In genomic region chr6:130908188-130908587, GRCh38 we compare ENCODE assay signal across 19 cellular contexts.
DNase-seq lines count a peak whose midpoint lies in the region; ATAC-seq and TF ChIP-seq lines count a peak whose summit lies in the region.
"Had no signal": no experiment of that assay in that cellular context is flagged by ENCODE, and none has a peak within 500 bp of the region (broad histone marks: within the 10 kb centered on the region; RNA-seq: fewer than 3 reads in every experiment).

No MANE protein-coding gene starts in this region.

- DNase-seq in AG10803 (ENCODE audit: low read depth) (peak; percentile 24), Panc1 (ENCODE audit: low read depth, low spot score) (no peak), NCI-H748 treated with DMSO at 0.1 percent for 48 hours (lab: John Stamatoyannopoulos, UW) (no peak), vagina (ENCODE audit: extremely low spot score in 2 of 2) (no peak), NCI-H1694 treated with DMSO at 0.1 percent for 48 hours (lab: John Stamatoyannopoulos, UW) (no peak)
- DNase-seq: activated CD4-positive, CD25-positive, alpha-beta regulatory T cell; caudate nucleus; CD4-positive, alpha-beta memory T cell; GOT3; KBM-7; NCI-H1105 treated with DMSO at 0.1 percent for 48 hours; NCI-H446 treated with DMSO at 0.1 percent for 48 hours; nucleus accumbens; PC-9; stimulated activated naive CD8-positive, alpha-beta T cell treated with anti-CD3 and anti-CD28 coated beads, Interleukin-15, Interleukin-2, amounts not matched to agents 100 U/mL and 50 U/mL, for 24 hours; SW 1271 had no signal

- POLR2A ChIA-PET in Panc1 (lab: Charles Lee), result no interaction called here

- CTCF ChIA-PET in Panc1 (lab: Charles Lee), result no interaction called here

- H3K4me1 ChIP-seq in Panc1 (ENCODE audit: control insufficient read depth, insufficient read depth, low read length) (peaks cover 13% of the 10 kb centered on the region), vagina (no peaks in the 10 kb centered on the region)

- H3K27me3 ChIP-seq in Panc1 (ENCODE audit: control insufficient read depth, insufficient read depth, low read length) (no peaks in the 10 kb centered on the region), vagina (no peaks in the 10 kb centered on the region)

- peak; percentile 52 for ATAC-seq in GM19397 (IDR thresholded peaks at IDR 0.05; ENCODE audit: unreplicated experiment)
- ATAC-seq in HG02759 (IDR thresholded peaks at IDR 0.05; ENCODE audit: unreplicated experiment), result peak; percentile 65
- no peak for ATAC-seq in Panc1
- no peak for ATAC-seq in activated CD4-positive, CD25-positive, alpha-beta regulatory T cell treated with anti-CD3 and anti-CD28 coated beads, Interleukin-2, amount 50 U/mL, for 24 hours
- ATAC-seq: stimulated activated naive CD8-positive, alpha-beta T cell treated with anti-CD3 and anti-CD28 coated beads, Interleukin-15, Interleukin-2, amounts not matched to agents 100 U/mL and 50 U/mL, for 24 hours had no signal

- in situ Hi-C loops in Panc1 (cut with HindIII; ENCODE audit: low pct_unique_long_range_greater_than_20kb, low sequenced_read_pairs), result no loop called here

- no TSS peak for BruUV-seq in Panc1 (replicated peaks; lab: Mats Ljungman, UMichigan)

- intact Hi-C loops in Panc1 (cut with micrococcal nuclease; ENCODE audit: unreplicated experiment), result no loop called here
- intact Hi-C loops in vagina (cut with DNase I), result no loop called here

- TF ChIP-seq CTCF in AG10803 (conservative IDR thresholded peaks at IDR 0.05; ENCODE audit: low read length) (no peak), Panc1 (IDR thresholded peaks at IDR 0.05) (no peak), vagina (IDR thresholded peaks at IDR 0.05) (no peak)

- H3K4me3 ChIP-seq in AG10803 (ENCODE audit: low read length) (no peak overlapping the region), Panc1 (ENCODE audit: low read depth in 2 of 2, low read length in 2 of 2) (no peak overlapping the region), vagina (no peak overlapping the region)
- H3K4me3 ChIP-seq: PC-9 had no signal

- TF ChIP-seq POLR2A in vagina (IDR thresholded peaks at IDR 0.05), result no peak

- no peaks in the 10 kb centered on the region for H3K36me3 ChIP-seq in Panc1 (ENCODE audit: control insufficient read depth, insufficient read depth, low read length)
- no peaks in the 10 kb centered on the region for H3K36me3 ChIP-seq in vagina

- H3K9me3 ChIP-seq in Panc1 (ENCODE audit: control insufficient read depth, insufficient read depth, low read depth, low read length), result no peaks in the 10 kb centered on the region
- no peaks in the 10 kb centered on the region for H3K9me3 ChIP-seq in vagina

- H3K27ac ChIP-seq in Panc1 (ENCODE audit: low read length) (peak overlapping the region; percentile 54; the same call in 1 of the 2 replicates), vagina (no peak overlapping the region)
- H3K27ac ChIP-seq: PC-9 had no signal

Comparison
In these comparisons a context has a peak if more than half of its experiments do, and no peak if none do; other contexts are left out.
1. ATAC-seq: peak in GM19397 (single experiment) and HG02759 (single experiment); none in Panc1 (single experiment) and activated CD4-positive, CD25-positive, alpha-beta regulatory T cell treated with anti-CD3 and anti-CD28 coated beads, Interleukin-2, amount 50 U/mL, for 24 hours (0 of 2).